ENCODE assay signal across 9 cellular contexts in genomic region chr1:177181631-177182291, GRCh38. TPM values are rescaled to one million over a fixed set of nuclear protein-coding genes. Genes with fewer than 3 reads are reported as not detected.
A peak's percentile ranks its signal among the peaks of the same experiment; 100 is the strongest.
DNase-seq lines count a peak whose midpoint lies in the region; ATAC-seq and TF ChIP-seq lines count a peak whose summit lies in the region.
"Had no signal": no experiment of that assay in that cellular context is flagged by ENCODE, and none has a peak within 500 bp of the region (broad histone marks: within the 10 kb centered on the region; RNA-seq: fewer than 3 reads in every experiment).

No MANE protein-coding gene starts in this region.

- no peak for TF ChIP-seq POLR2A in prostate gland (IDR thresholded peaks at IDR 0.05)

- H3K27ac ChIP-seq in DOHH2 (ENCODE audit: low read depth, low read length) (no peak overlapping the region), prostate gland (no peak overlapping the region)
- H3K27ac ChIP-seq: epithelial cell of prostate had no signal

- CTCF ChIA-PET in activated naive CD4-positive, alpha-beta T cell treated with anti-CD3 and anti-CD28 coated beads, Interleukin-2, amount 10 ng/mL, durations not matched to agents 7 days and 5 days (lab: Charles Lee), result interaction anchor here (0.6 to 0.9 kb wide), 3 partner anchors 10 to 286 kb away, joined by 3 to 4 read pairs (median 3); no protein-coding TSS in a partner anchor

- H3K27me3 ChIP-seq in DOHH2 (ENCODE audit: control insufficient read depth, low read length) (peaks cover 7% of the 10 kb centered on the region), prostate gland (replicated peaks; ENCODE audit: insufficient read depth) (peaks cover 3% of the 10 kb centered on the region)

- 0 out of 2 replicates have a peak overlapping the region, but pooled peaks have one; percentile 26 for H3K4me2 ChIP-seq in DOHH2 (ENCODE audit: low read length)

- peaks cover 10% of the 10 kb centered on the region for H3K27me3 Mint-ChIP-seq in activated naive CD4-positive, alpha-beta T cell treated with anti-CD3 and anti-CD28 coated beads, Interleukin-2, amount 10 ng/mL, durations not matched to agents 7 days and 5 days

- H3K79me2 ChIP-seq in DOHH2 (ENCODE audit: control insufficient read depth, low read length), result no peaks in the 10 kb centered on the region

- H3K4me3 ChIP-seq in DOHH2 (ENCODE audit: low read length) (no peak overlapping the region), prostate gland (no peak overlapping the region)

- intact Hi-C loops in left cardiac atrium (cut with DNase I), result loop anchor here (2.0 to 5.0 kb wide), 2 partner anchors 284 to 285 kb away; no protein-coding TSS in a partner anchor
- intact Hi-C loops in prostate gland (cut with DNase I), result loop anchor here (2.0 to 5.0 kb wide), 2 partner anchors 283 to 766 kb away; no protein-coding TSS in a partner anchor

- H3K9me2 ChIP-seq in DOHH2 (replicated peaks; ENCODE audit: control insufficient read depth, low read length), result no peaks in the 10 kb centered on the region

- H3K9me3 ChIP-seq in DOHH2 (ENCODE audit: control insufficient read depth, insufficient read depth, low read length) (peaks cover 4% of the 10 kb centered on the region; the same call in 1 of the 2 replicates), prostate gland (no peaks in the 10 kb centered on the region)

- H3K9me3 Mint-ChIP-seq in activated naive CD4-positive, alpha-beta T cell treated with anti-CD3 and anti-CD28 coated beads, Interleukin-2, amount 10 ng/mL, durations not matched to agents 7 days and 5 days, result no peaks in the 10 kb centered on the region

- peaks cover 8% of the 10 kb centered on the region for H3K4me1 Mint-ChIP-seq in activated naive CD4-positive, alpha-beta T cell treated with anti-CD3 and anti-CD28 coated beads, Interleukin-2, amount 10 ng/mL, durations not matched to agents 7 days and 5 days

- peak; percentile 75 for DNase-seq in NCI-H748 treated with DMSO at 0.1 percent for 48 hours (lab: John Stamatoyannopoulos, UW)
- DNase-seq in activated naive CD4-positive, alpha-beta T cell treated with anti-CD3 and anti-CD28 coated beads, Interleukin-2, amount 10 ng/mL, durations not matched to agents 7 days and 5 days, result peak; percentile 57
- peak; percentile 58 for DNase-seq in left cardiac atrium
- peak; percentile 6 for DNase-seq in prostate gland (ENCODE audit: low spot score)
- no peak for DNase-seq in GF-D8 (lab: John Stamatoyannopoulos, UW)

- no peaks in the 10 kb centered on the region for H4K20me1 ChIP-seq in DOHH2 (ENCODE audit: control insufficient read depth, insufficient read depth, low read depth, low read length)

- TF ChIP-seq CTCF in DOHH2 (IDR thresholded peaks at IDR 0.05; ENCODE audit: low read depth, low read length, poor library complexity, severe bottlenecking) (peak; percentile 70), prostate gland (IDR thresholded peaks at IDR 0.05) (peak; percentile 21 to 55 (median 48))

- no peaks in the 10 kb centered on the region for H3K36me3 ChIP-seq in DOHH2 (ENCODE audit: control insufficient read depth, low read length)
- H3K36me3 ChIP-seq in prostate gland, result no peaks in the 10 kb centered on the region

- WGBS in prostate gland, result under 1% methylated on average over 30 of the region's 32 CpGs

- no peaks in the 10 kb centered on the region for H3F3A ChIP-seq in DOHH2 (ENCODE audit: control insufficient read depth, insufficient read depth)

- no peaks in the 10 kb centered on the region for H3K4me1 ChIP-seq in DOHH2 (ENCODE audit: control insufficient read depth, low read length)
- no peaks in the 10 kb centered on the region for H3K4me1 ChIP-seq in prostate gland (replicated peaks)

- ATAC-seq in GM19468 (IDR thresholded peaks at IDR 0.05; ENCODE audit: extremely low read depth, unreplicated experiment), result peak; percentile 89
- peak; percentile 80 for ATAC-seq in HG03469 (IDR thresholded peaks at IDR 0.05; ENCODE audit: unreplicated experiment)
- peak; percentile 89 to 94 for ATAC-seq in left cardiac atrium

- H3K4me3 Mint-ChIP-seq in activated naive CD4-positive, alpha-beta T cell treated with anti-CD3 and anti-CD28 coated beads, Interleukin-2, amount 10 ng/mL, durations not matched to agents 7 days and 5 days, result no peak overlapping the region

- no peaks in the 10 kb centered on the region for H3K36me3 Mint-ChIP-seq in activated naive CD4-positive, alpha-beta T cell treated with anti-CD3 and anti-CD28 coated beads, Interleukin-2, amount 10 ng/mL, durations not matched to agents 7 days and 5 days

- no peak overlapping the region for H3K27ac Mint-ChIP-seq in activated naive CD4-positive, alpha-beta T cell treated with anti-CD3 and anti-CD28 coated beads, Interleukin-2, amount 10 ng/mL, durations not matched to agents 7 days and 5 days

RNA-seq across cellular contexts. Expression of gene BRINP2, which starts 11.0 kb away (rescaled TPM):
- total RNA-seq in left cardiac atrium (1 to 10 TPM in 1 of 2 donors, under 1 TPM in 1; 0.24 to 1.4 TPM), prostate gland (1 to 10 TPM in 1 of 2 donors, not detected in 1; 2.3 TPM)

RNA-seq across cellular contexts. Expression of gene ASTN1, which starts 17.2 kb away (rescaled TPM):
- under 1 TPM; 0.79 to 0.94 TPM for total RNA-seq in left cardiac atrium
- total RNA-seq in prostate gland, result under 1 TPM; 0.23 to 0.62 TPM
